In the genomic region with DNA sequence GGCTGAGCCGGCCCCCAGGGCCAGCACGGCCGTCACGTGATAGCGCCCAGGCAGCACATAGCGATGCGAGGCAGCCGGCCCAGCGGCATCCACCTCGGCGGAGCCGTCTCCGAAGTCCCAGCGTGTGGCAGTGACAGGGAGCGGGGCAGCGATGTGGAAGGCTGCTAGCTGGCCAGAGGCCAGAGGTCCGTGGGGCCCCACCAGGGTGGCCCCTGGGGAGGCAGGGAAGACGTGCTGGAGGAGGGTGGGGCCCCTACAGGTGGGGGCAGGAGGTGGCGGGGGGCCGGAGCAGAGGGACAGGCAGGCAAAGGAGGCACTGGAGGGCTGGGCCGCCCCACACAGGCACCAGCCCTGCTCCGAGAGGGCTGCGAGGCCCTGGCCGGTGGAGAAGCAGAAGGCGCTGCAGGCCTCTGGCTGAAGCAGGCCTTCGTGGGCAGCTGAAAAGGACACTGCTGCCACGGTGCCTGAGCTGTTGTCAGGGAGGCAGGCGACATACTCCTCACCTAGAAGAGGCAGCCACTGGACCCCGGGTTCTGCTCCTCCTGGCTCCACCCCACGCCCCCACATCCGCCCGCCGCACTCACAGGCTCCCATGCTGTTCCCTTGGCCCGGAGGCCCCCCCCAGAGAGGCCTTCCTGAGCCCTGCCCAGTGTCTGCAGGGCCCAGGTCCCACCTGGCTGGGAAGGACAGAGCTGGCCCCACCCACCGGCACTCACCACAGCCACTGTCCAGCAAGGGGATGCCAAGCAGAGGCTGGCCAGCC, we compare ENCODE assay signal across 10 cellular contexts. TPM values are rescaled to one million over a fixed set of nuclear protein-coding genes. Genes with fewer than 3 reads are reported as not detected.
DNase-seq lines count a peak whose midpoint lies in the region; ATAC-seq, FAIRE-seq and TF ChIP-seq lines count a peak whose summit lies in the region.
"Not testable (repeated sequence)": the region's sequence is repeated elsewhere in the genome, so short reads cannot be mapped to it uniquely, and the experiment has no call there.
"Had no signal": no experiment of that assay in that cellular context is flagged by ENCODE, and none has a peak within 500 bp of the region (broad histone marks: within the 10 kb centered on the region; RNA-seq: fewer than 3 reads in every experiment).

No MANE protein-coding gene starts in this region.

- H3K79me1 ChIP-seq in IMR-90 (ENCODE audit: low read depth in 1 of 2, low read length in 2 of 2) = not testable (repeated sequence)

- not testable (repeated sequence) for ATAC-seq in IMR-90 (ENCODE audit: low read depth); PC-3; psoas muscle

- not testable (repeated sequence) for H3K4me2 ChIP-seq in IMR-90 (ENCODE audit: low read depth, low read length); PC-3 (ENCODE audit: low read length)

- not testable (repeated sequence) for H3F3A ChIP-seq in PC-3 (ENCODE audit: low read length, unreplicated experiment)

- H2BK120ac ChIP-seq in IMR-90 (ENCODE audit: low read depth, low read length) = not testable (repeated sequence)

- H3K9me3 ChIP-seq in A673 (ENCODE audit: low read depth, low read length, poor library complexity, severe bottlenecking); IMR-90 (ENCODE audit: control insufficient read depth, insufficient read depth, low read length); PC-3 (ENCODE audit: low read length); esophagus muscularis mucosa; kidney (ENCODE audit: control insufficient read depth in 1 of 2, low read length in 2 of 2); psoas muscle; transverse colon: not testable (repeated sequence)

- TF ChIP-seq CTCF in A673 (conservative IDR thresholded peaks at IDR 0.05; ENCODE audit: low read depth, low read length); IMR-90 (conservative IDR thresholded peaks at IDR 0.05; ENCODE audit: low read depth, low read length); PC-3 (conservative IDR thresholded peaks at IDR 0.05; ENCODE audit: low read depth, low read length); esophagus muscularis mucosa (IDR thresholded peaks at IDR 0.05); kidney (IDR thresholded peaks at IDR 0.05; ENCODE audit: borderline replicate concordance, extremely low read depth, insufficient read depth); psoas muscle (IDR thresholded peaks at IDR 0.05); transverse colon (IDR thresholded peaks at IDR 0.05): not testable (repeated sequence)

- H3K79me2 ChIP-seq in PC-3 (ENCODE audit: low read length) = not testable (repeated sequence)

- TSS peak; percentile 43 for BruUV-seq in A673 (replicated peaks; lab: Mats Ljungman, UMichigan)
- TSS peak; percentile 71 for BruUV-seq in IMR-90 (replicated peaks; lab: Mats Ljungman, UMichigan)
- TSS peak; percentile 33 for BruUV-seq in PC-3 (replicated peaks; lab: Mats Ljungman, UMichigan)

- not testable (repeated sequence) for H3K27me3 ChIP-seq in A673 (replicated peaks; ENCODE audit: insufficient read depth, low read depth, low read length, poor library complexity); IMR-90 (ENCODE audit: control insufficient read depth, insufficient read depth, low read length); PC-3 (ENCODE audit: low read length); esophagus muscularis mucosa; psoas muscle (ENCODE audit: insufficient read depth in 3 of 3, low read length in 2 of 3); transverse colon

- not testable (repeated sequence) for H3K18ac ChIP-seq in IMR-90 (ENCODE audit: low read depth, low read length)

- TF ChIP-seq EP300 in esophagus muscularis mucosa (IDR thresholded peaks at IDR 0.05); transverse colon (IDR thresholded peaks at IDR 0.05; ENCODE audit: low read depth): not testable (repeated sequence)

- TF ChIP-seq POLR2A in IMR-90 (IDR thresholded peaks at IDR 0.05; ENCODE audit: low read depth, low read length); esophagus muscularis mucosa (IDR thresholded peaks at IDR 0.05; ENCODE audit: low read depth); transverse colon (IDR thresholded peaks at IDR 0.05): not testable (repeated sequence)

- dilution Hi-C loops in IMR-90 (cut with HindIII; ENCODE audit: low sequenced_read_pairs, unreplicated experiment) = not testable (repeated sequence)

- POLR2A ChIA-PET in A673 (lab: Charles Lee; ENCODE audit: low non-redundant PET); IMR-90 (lab: Charles Lee; ENCODE audit: unreplicated experiment); PC-3 (lab: Charles Lee; ENCODE audit: unreplicated experiment): not testable (repeated sequence)

- H2AK5ac ChIP-seq in IMR-90 (ENCODE audit: low read depth, low read length) = not testable (repeated sequence)

- H2BK20ac ChIP-seq in IMR-90 (ENCODE audit: low read depth, low read length) = not testable (repeated sequence)

- H3K23ac ChIP-seq in IMR-90 (ENCODE audit: low read depth, low read length) = not testable (repeated sequence)

- H2AFZ ChIP-seq in IMR-90 (replicated peaks; ENCODE audit: low read length, poor library complexity); PC-3 (ENCODE audit: low read length): not testable (repeated sequence)

- H3K27ac ChIP-seq in A673 (ENCODE audit: low read depth, low read length, poor library complexity, severe bottlenecking); IMR-90 (ENCODE audit: insufficient read depth, low read length); PC-3 (ENCODE audit: low read length); kidney (ENCODE audit: low read depth in 2 of 2, low read length in 2 of 2): not testable (repeated sequence)
- peak overlapping the region; percentile 68 to 98 (median 96) for H3K27ac ChIP-seq in esophagus muscularis mucosa (replicated peaks in 1 of 4)
- H3K27ac ChIP-seq in psoas muscle = peak overlapping the region; percentile 36
- H3K27ac ChIP-seq in transverse colon = peak overlapping the region in 3 of 4 donors; percentile 9 to 60 (median 12)

- H4K20me1 ChIP-seq in IMR-90 (ENCODE audit: insufficient read depth, low read length) = peaks cover 11% of the 10 kb centered on the region
- H4K20me1 ChIP-seq in PC-3 (ENCODE audit: low read length) = not testable (repeated sequence)

- H4K91ac ChIP-seq in IMR-90 (ENCODE audit: insufficient read depth, low read depth, low read length) = not testable (repeated sequence)

- H3K56ac ChIP-seq in IMR-90 (ENCODE audit: extremely low read depth, insufficient read depth, low read length) = not testable (repeated sequence)

- DNase-seq in A673 (ENCODE audit: low spot score); IMR-90; PC-3; esophagus muscularis mucosa (ENCODE audit: extremely low spot score); psoas muscle; transverse colon: not testable (repeated sequence)
- DNase-seq in kidney = peak; percentile 70

- CTCF ChIA-PET in A673 (lab: Charles Lee); IMR-90 (lab: Yijun Ruan, JAX); PC-3 (lab: Charles Lee): not testable (repeated sequence)

- not testable (repeated sequence) for H4K5ac ChIP-seq in IMR-90 (ENCODE audit: low read depth, low read length)

- no CpG with 5 or more reads among the region's 35 CpGs for WGBS in IMR-90 (ENCODE audit: extremely low coverage in 2 of 2, insufficient read length in 1 of 2), 2 experiments
- WGBS in esophagus muscularis mucosa = 22% methylated on average over 3 of the region's 35 CpGs
- 51 to 81% (median 62%) methylated on average over 13 to 31 of the region's 35 CpGs for WGBS in psoas muscle, 3 donors
- 65% methylated on average over 4 of the region's 35 CpGs; no CpG with 5 or more reads in 1 of the 2 donors for WGBS in transverse colon (ENCODE audit: low coverage in 1 of 2), 2 donors

- H2BK15ac ChIP-seq in IMR-90 (ENCODE audit: low read depth, low read length) = not testable (repeated sequence)

- H4K8ac ChIP-seq in IMR-90 (ENCODE audit: low read depth in 2 of 2, low read length in 2 of 2) = not testable (repeated sequence)

- intact Hi-C loops in A673 (cut with micrococcal nuclease; ENCODE audit: unreplicated experiment); IMR-90 (cut with micrococcal nuclease); PC-3 (cut with micrococcal nuclease); esophagus muscularis mucosa (cut with DNase I); kidney (cut with DNase I); psoas muscle (cut with DNase I); transverse colon (cut with DNase I; ENCODE audit: low total_unique reads): not testable (repeated sequence)

- not testable (repeated sequence) for H3K14ac ChIP-seq in IMR-90 (replicated peaks; ENCODE audit: low read depth, low read length)

- not testable (repeated sequence) for H3K4me3 ChIP-seq in A673 (ENCODE audit: low read depth, low read length, poor library complexity, severe bottlenecking); IMR-90 (ENCODE audit: insufficient read depth, low read depth, low read length); PC-3 (ENCODE audit: low read length); esophagus muscularis mucosa; kidney (ENCODE audit: low read length in 2 of 2); psoas muscle; transverse colon

- not testable (repeated sequence) for FAIRE-seq in kidney (lab: Jason Lieb, UNC)

- TF ChIP-seq RAD21 in IMR-90 (IDR thresholded peaks at IDR 0.05; ENCODE audit: low read length) = not testable (repeated sequence)

- not testable (repeated sequence) for H3K4ac ChIP-seq in IMR-90 (ENCODE audit: low read depth, low read length)

- not testable (repeated sequence) for H3K9me2 ChIP-seq in PC-3 (replicated peaks; ENCODE audit: low read length)

- not testable (repeated sequence) for H2BK5ac ChIP-seq in IMR-90 (ENCODE audit: low read depth, low read length, poor library complexity, severe bottlenecking)

- not testable (repeated sequence) for H3K9me1 ChIP-seq in IMR-90 (ENCODE audit: insufficient read depth, low read length)

- H2AK9ac ChIP-seq in IMR-90 (replicated peaks; ENCODE audit: low read depth, low read length, poor library complexity) = not testable (repeated sequence)

- H3K36me3 ChIP-seq in A673 (ENCODE audit: insufficient read depth, low read length, poor library complexity, severe bottlenecking); PC-3 (ENCODE audit: low read depth, low read length); kidney (ENCODE audit: control insufficient read depth in 1 of 2, insufficient read depth in 2 of 2, low read length in 2 of 2); transverse colon: not testable (repeated sequence)
- H3K36me3 ChIP-seq in IMR-90 (ENCODE audit: control insufficient read depth, insufficient read depth, low read length) (peaks cover 13% of the 10 kb centered on the region; the same call in 1 of the 2 replicates), esophagus muscularis mucosa (peaks cover 0 to 40% (median 25%) of the 10 kb centered on the region in 4 donors), psoas muscle (ENCODE audit: insufficient read depth in 1 of 2, low read depth in 1 of 2) (peaks cover 0 to 17% of the 10 kb centered on the region in 2 donors)

- H3K9ac ChIP-seq in IMR-90 (ENCODE audit: low read depth, low read length); PC-3 (ENCODE audit: low read length); kidney (ENCODE audit: low read length in 2 of 2): not testable (repeated sequence)

- not testable (repeated sequence) for H3K4me1 ChIP-seq in A673 (ENCODE audit: insufficient read depth, low read length, poor library complexity, severe bottlenecking); IMR-90 (ENCODE audit: control insufficient read depth, insufficient read depth, low read length); PC-3 (ENCODE audit: insufficient read depth, low read length); kidney (ENCODE audit: control insufficient read depth in 1 of 2, insufficient read depth in 1 of 2, low read depth in 1 of 2, low read length in 2 of 2)
- H3K4me1 ChIP-seq in esophagus muscularis mucosa (peaks cover 34 to 74% (median 65%) of the 10 kb centered on the region in 4 donors), psoas muscle (peaks cover 23% of the 10 kb centered on the region), transverse colon (peaks cover 4 to 42% (median 23%) of the 10 kb centered on the region in 4 donors)

- in situ Hi-C loops in IMR-90 (cut with MboI; ENCODE audit: low sequenced_read_pairs); transverse colon (cut with MboI; ENCODE audit: low pct_ligation_motif_present in 1 of 4, low pct_unique_long_range_greater_than_20kb in 1 of 4, low sequenced_read_pairs in 3 of 4): not testable (repeated sequence)

RNA-seq across cellular contexts. Expression of gene PKD1, which starts 17.6 kb away (rescaled TPM):
- total RNA-seq in A673 (2021) (121 and 141 TPM in 2 replicates), IMR-90 (2012; rRNA removed) (7.9 and 15.6 TPM in 2 replicates), PC-3 (2014; rRNA removed) (58.9 and 77.3 TPM in 2 replicates), esophagus muscularis mucosa (100 to 1,000 TPM; 297 to 459 (median 366) TPM), kidney (88.3 TPM), psoas muscle (100 to 1,000 TPM in 1 of 4 donors, 10 to 100 TPM in 3; 59.1 to 123 (median 86.0) TPM), transverse colon (1,000 to 10,000 TPM in 1 of 4 donors, 100 to 1,000 TPM in 3; 131 to 1,015 (median 289) TPM)
- polyA plus RNA-seq in IMR-90 (2012; rRNA removed) (97.3 and 118 TPM in 2 replicates), kidney (ENCODE audit: insufficient read depth, low read depth, low replicate concordance) (16.2 TPM), psoas muscle (10 to 100 TPM; 33.9 to 93.3 (median 58.4) TPM)
- 53.6 and 146 TPM in 2 replicates for polyA plus RNA-seq in IMR-90 (2012; cell fraction: cytosol; rRNA removed)
- polyA plus RNA-seq in IMR-90 (2012; cell fraction: nucleus; rRNA removed; ENCODE audit: low replicate concordance) = 423 and 1,655 TPM in 2 replicates

RNA-seq across cellular contexts. Expression of gene RAB26, which starts 30.3 kb away (rescaled TPM):
- total RNA-seq in A673 (2021) (0.49 and 1.7 TPM in 2 replicates), IMR-90 (2012; rRNA removed) (1.1 TPM in 2 replicates), PC-3 (2014; rRNA removed) (4.6 and 5.6 TPM in 2 replicates), esophagus muscularis mucosa (not detected), kidney (1.5 TPM), psoas muscle (1 to 10 TPM in 1 of 4 donors, under 1 TPM in 3; 0.32 to 1.7 (median 0.83) TPM), transverse colon (10 to 100 TPM in 3 of 4 donors, 1 to 10 TPM in 1; 8.3 to 28.4 (median 14.2) TPM)
- polyA plus RNA-seq in IMR-90 (2012; rRNA removed) (4.5 and 4.8 TPM in 2 replicates), kidney (ENCODE audit: insufficient read depth, low read depth, low replicate concordance) (3.0 TPM), psoas muscle (under 1 TPM; 0.17 to 0.31 (median 0.21) TPM)
- polyA plus RNA-seq in IMR-90 (2012; cell fraction: cytosol; rRNA removed) = 2.8 and 4.9 TPM in 2 replicates
- 33.0 and 40.5 TPM in 2 replicates for polyA plus RNA-seq in IMR-90 (2012; cell fraction: nucleus; rRNA removed; ENCODE audit: low replicate concordance)
- total RNA-seq: CD4-positive, alpha-beta T cell; GM23248 had no signal
- polyA plus RNA-seq: CD14-positive monocyte had no signal

RNA-seq across cellular contexts. Expression of gene TRAF7, which starts 37.4 kb away (rescaled TPM):
- total RNA-seq in A673 (2021) = 96.7 and 97.4 TPM in 2 replicates
- 26.4 and 29.6 TPM in 2 replicates for total RNA-seq in IMR-90 (2012; rRNA removed)
- 52.6 and 55.1 TPM in 2 replicates for polyA plus RNA-seq in IMR-90 (2012; rRNA removed)
- 37.0 and 60.8 TPM in 2 replicates for polyA plus RNA-seq in IMR-90 (2012; cell fraction: cytosol; rRNA removed)
- polyA plus RNA-seq in IMR-90 (2012; cell fraction: nucleus; rRNA removed; ENCODE audit: low replicate concordance) = 79.2 and 173 TPM in 2 replicates
- total RNA-seq in PC-3 (2014; rRNA removed) = 44.9 and 50.7 TPM in 2 replicates
- total RNA-seq in esophagus muscularis mucosa = 10 to 100 TPM; 42.6 to 64.5 (median 54.3) TPM
- 66.8 TPM for total RNA-seq in kidney
- polyA plus RNA-seq in kidney (ENCODE audit: insufficient read depth, low read depth, low replicate concordance) = 26.1 TPM
- total RNA-seq in psoas muscle = 10 to 100 TPM; 15.6 to 47.5 (median 38.9) TPM
- polyA plus RNA-seq in psoas muscle = 10 to 100 TPM; 20.8 to 39.1 (median 27.3) TPM
- total RNA-seq in transverse colon = 10 to 100 TPM; 43.4 to 80.4 (median 63.0) TPM
